ENCODE assay signal across 20 cellular contexts in the genomic region with DNA sequence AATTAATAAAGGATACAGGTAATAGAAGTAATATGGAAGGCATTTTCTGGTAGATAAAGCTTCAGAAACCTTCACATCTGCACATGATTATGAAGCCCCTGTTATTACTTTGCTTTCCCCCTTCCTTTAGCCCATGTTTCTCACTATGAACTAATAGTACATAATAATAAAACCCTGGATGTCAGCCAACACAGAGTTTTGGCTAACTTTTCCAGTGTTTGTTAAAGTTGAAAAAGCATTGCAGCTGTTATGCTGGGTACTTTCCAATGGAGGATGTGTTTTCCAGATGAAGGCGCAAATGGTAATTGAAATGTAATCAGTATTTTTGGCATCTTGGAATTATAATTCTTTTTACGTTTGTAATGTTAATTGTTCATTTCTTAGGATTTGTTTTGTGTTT. TPM values are rescaled to one million over a fixed set of nuclear protein-coding genes. Genes with fewer than 3 reads are reported as not detected.
A peak's percentile ranks its signal among the peaks of the same experiment; 100 is the strongest.
DNase-seq lines count a peak whose midpoint lies in the region; ATAC-seq and TF ChIP-seq lines count a peak whose summit lies in the region.
"Had no signal": no experiment of that assay in that cellular context is flagged by ENCODE, and none has a peak within 500 bp of the region (broad histone marks: within the 10 kb centered on the region; RNA-seq: fewer than 3 reads in every experiment).

No MANE protein-coding gene starts in this region.

- no peaks in the 10 kb centered on the region for H3K9me3 ChIP-seq in gastroesophageal sphincter
- H3K9me3 ChIP-seq in transverse colon: no peaks in the 10 kb centered on the region
- H3K9me3 ChIP-seq: lower lobe of right lung, Peyer's patch had no signal

- TF ChIP-seq CTCF in gastroesophageal sphincter (IDR thresholded peaks at IDR 0.05): no peak
- no peak for TF ChIP-seq CTCF in transverse colon (IDR thresholded peaks at IDR 0.05)

- H3K36me3 ChIP-seq in gastroesophageal sphincter (no peaks in the 10 kb centered on the region), transverse colon (no peaks in the 10 kb centered on the region)
- H3K36me3 ChIP-seq: lower lobe of right lung, Peyer's patch had no signal

- DNase-seq in dermis blood vessel endothelial cell (peak; percentile 70), myocyte (ENCODE audit: low read depth) (peak; percentile 82), transverse colon (no peak), NCI-H2171 treated with DMSO at 0.1 percent for 48 hours (lab: John Stamatoyannopoulos, UW) (no peak), AG20443 (ENCODE audit: low spot score) (no peak), hippocampal formation (lab: John Stamatoyannopoulos, UW) (no peak), DMS 273 treated with DMSO at 0.1 percent for 48 hours (lab: John Stamatoyannopoulos, UW) (no peak)
- DNase-seq: activated CD4-positive, alpha-beta T cell treated with anti-CD3 and anti-CD28 coated beads, Interleukin-2, amount 50 U/mL, for 48 hours; activated effector memory CD4-positive, alpha-beta T cell treated with anti-CD3 and anti-CD28 coated beads, Interleukin-2, amount 50 U/mL, for 16 hours; DMS79; glutamatergic neuron; Karpas-422; lower lobe of right lung; NCI-H187 treated with DMSO at 0.1 percent for 48 hours; NK-92 treated with Interleukin-12 subunit alpha and Interleukin-12 subunit beta, amount 100 ng/mL, for 24 hours; Peyer's patch; T-helper 9 cell had no signal

- no peak for TF ChIP-seq EP300 in gastroesophageal sphincter (IDR thresholded peaks at IDR 0.05)
- no peak for TF ChIP-seq EP300 in transverse colon (IDR thresholded peaks at IDR 0.05; ENCODE audit: low read depth)

- H3K4me1 ChIP-seq in gastroesophageal sphincter (peaks cover 12 to 99% (median 51%) of the 10 kb centered on the region in 3 donors), transverse colon (peaks cover 0 to 39% (median 21%) of the 10 kb centered on the region in 4 donors)

- intact Hi-C loops in transverse colon (cut with DNase I; ENCODE audit: low total_unique reads): no loop called here

- in situ Hi-C loops in transverse colon (cut with MboI; ENCODE audit: low pct_ligation_motif_present in 1 of 4, low pct_unique_long_range_greater_than_20kb in 1 of 4, low sequenced_read_pairs in 3 of 4): loop anchor here in 3 of 4 donors (25.0 kb wide), 4 partner anchors 138 to 688 kb away; a partner anchor contains a TSS

- H3K27me3 ChIP-seq in gastroesophageal sphincter: no peaks in the 10 kb centered on the region
- no peaks in the 10 kb centered on the region for H3K27me3 ChIP-seq in transverse colon
- H3K27me3 ChIP-seq: Peyer's patch had no signal

- H3K27ac ChIP-seq in gastroesophageal sphincter: peak overlapping the region; percentile 16 to 57 (median 42)
- peak overlapping the region in 3 of 4 donors; percentile 7 to 49 (median 8) for H3K27ac ChIP-seq in transverse colon

- ATAC-seq in gastroesophageal sphincter: no peak
- ATAC-seq: lower lobe of right lung, SK-N-SH treated with all-trans-retinoic acid at 6 μM for 48 hours, WTC11 had no signal

- WGBS in gastroesophageal sphincter (ENCODE audit: low coverage in 1 of 2), 2 donors: 14 to 17% methylated on average over 2 of the region's 2 CpGs
- WGBS in transverse colon (ENCODE audit: low coverage in 1 of 2), 2 donors: 53 to 60% methylated on average over 2 of the region's 2 CpGs

- TF ChIP-seq POLR2A in gastroesophageal sphincter (IDR thresholded peaks at IDR 0.05): no peak
- TF ChIP-seq POLR2A in transverse colon (IDR thresholded peaks at IDR 0.05): no peak

- H3K4me3 ChIP-seq in gastroesophageal sphincter: no peak overlapping the region
- no peak overlapping the region for H3K4me3 ChIP-seq in transverse colon
- H3K4me3 ChIP-seq: lower lobe of right lung, Peyer's patch had no signal

RNA-seq across cellular contexts. Expression of a gene that starts 43.5 kb away (rescaled TPM):
- total RNA-seq in dermis blood vessel endothelial cell (916 and 1,118 TPM in 2 replicates), gastroesophageal sphincter (100 to 1,000 TPM; 353 to 606 (median 498) TPM), myocyte (277 and 308 TPM in 2 replicates), transverse colon (100 to 1,000 TPM; 269 to 301 (median 285) TPM)
- polyA plus RNA-seq in myocyte (2012): 222 TPM

Comparison
In these comparisons a context has a peak if more than half of its experiments do, and no peak if none do; other contexts are left out.
1. DNase-seq: peak in dermis blood vessel endothelial cell (single experiment) and myocyte (single experiment); none in transverse colon (single experiment), NCI-H2171 treated with DMSO at 0.1 percent for 48 hours (single experiment), AG20443 (single experiment), hippocampal formation (0 of 2) and DMS 273 treated with DMSO at 0.1 percent for 48 hours (single experiment).